In genomic region chr5:96628406-96628805, GRCh38 we compare ENCODE assay signal across 2 cellular contexts.
TF ChIP-seq lines count a peak whose summit lies in the region.

No MANE protein-coding gene starts in this region.

TF ChIP-seq in A549, 52 proteins besides CTCF, POLR2A, EP300 and RAD21 (continued from another document):
- TF ChIP-seq REST (IDR thresholded peaks at IDR 0.05) = no peak
- no peak for TF ChIP-seq HOXB5 (CRISPR knock-in tag; IDR thresholded peaks at IDR 0.05)
- TF ChIP-seq MYC (IDR thresholded peaks at IDR 0.05; ENCODE audit: borderline replicate concordance, low read length) = no peak
- no peak for TF ChIP-seq NFE2L2 (conservative IDR thresholded peaks at IDR 0.05; ENCODE audit: low read length)
- no peak for TF ChIP-seq CHD2 (IDR thresholded peaks at IDR 0.05; ENCODE audit: low read length, partially characterized antibody)
- TF ChIP-seq BHLHE40 (IDR thresholded peaks at IDR 0.05; ENCODE audit: low read depth, low read length) = no peak
- TF ChIP-seq HOXB13 (CRISPR knock-in tag; IDR thresholded peaks at IDR 0.05; ENCODE audit: low read depth) = no peak
- no peak for TF ChIP-seq FOSB (CRISPR knock-in tag; IDR thresholded peaks at IDR 0.05)
- TF ChIP-seq KDM5A (IDR thresholded peaks at IDR 0.05) = no peak
- TF ChIP-seq EHF (CRISPR knock-in tag; IDR thresholded peaks at IDR 0.05) = no peak
- no peak for TF ChIP-seq RFX5 (IDR thresholded peaks at IDR 0.05)
- no peak for TF ChIP-seq ESRRA (IDR thresholded peaks at IDR 0.05; ENCODE audit: borderline replicate concordance, low read length)
- TF ChIP-seq ZC3H11A (IDR thresholded peaks at IDR 0.05) = no peak
- no peak for TF ChIP-seq POLR2AphosphoS2 (conservative IDR thresholded peaks at IDR 0.05; ENCODE audit: low read length)
- TF ChIP-seq ATOH8 (CRISPR knock-in tag; IDR thresholded peaks at IDR 0.05; ENCODE audit: low read depth) = no peak
- TF ChIP-seq MAZ (IDR thresholded peaks at IDR 0.05; ENCODE audit: borderline replicate concordance, low read depth, low read length) = no peak
- no peak for TF ChIP-seq BCL3 (IDR thresholded peaks at IDR 0.05)
- no peak for TF ChIP-seq MAFK (IDR thresholded peaks at IDR 0.05; ENCODE audit: partially characterized antibody)
TF ChIP-seq in A549: peak in this region for 0.

TF ChIP-seq in GM23338, 12 proteins besides CTCF, POLR2A, EP300 and RAD21:
- no peak for TF ChIP-seq ZNF462 (CRISPR knock-in tag; IDR thresholded peaks at IDR 0.05)
- TF ChIP-seq POLR2AphosphoS5 (IDR thresholded peaks at IDR 0.05; ENCODE audit: low read depth) = no peak
- no peak for TF ChIP-seq STAT1 (IDR thresholded peaks at IDR 0.05; ENCODE audit: unreplicated experiment)
- TF ChIP-seq EZH2phosphoT487 (IDR thresholded peaks at IDR 0.05; ENCODE audit: unreplicated experiment) = no peak
- no peak for TF ChIP-seq REST (IDR thresholded peaks at IDR 0.05; ENCODE audit: unreplicated experiment)
- TF ChIP-seq EZH2 (IDR thresholded peaks at IDR 0.05; ENCODE audit: low read depth, unreplicated experiment) = no peak
- TF ChIP-seq CREB1 (CRISPR knock-in tag; IDR thresholded peaks at IDR 0.05; ENCODE audit: low read depth) = no peak
- TF ChIP-seq JUNB (IDR thresholded peaks at IDR 0.05; ENCODE audit: unreplicated experiment) = no peak
- no peak for TF ChIP-seq ETS1 (IDR thresholded peaks at IDR 0.05)
- TF ChIP-seq ZNF331 (CRISPR knock-in tag; IDR thresholded peaks at IDR 0.05; ENCODE audit: low read depth) = no peak
- no peak for TF ChIP-seq NANOG (IDR thresholded peaks at IDR 0.05; ENCODE audit: borderline replicate concordance)
- no peak for TF ChIP-seq ZNF114 (CRISPR knock-in tag; IDR thresholded peaks at IDR 0.05)
